34 cellular contexts compared by ENCODE assay signal in the genomic region with DNA sequence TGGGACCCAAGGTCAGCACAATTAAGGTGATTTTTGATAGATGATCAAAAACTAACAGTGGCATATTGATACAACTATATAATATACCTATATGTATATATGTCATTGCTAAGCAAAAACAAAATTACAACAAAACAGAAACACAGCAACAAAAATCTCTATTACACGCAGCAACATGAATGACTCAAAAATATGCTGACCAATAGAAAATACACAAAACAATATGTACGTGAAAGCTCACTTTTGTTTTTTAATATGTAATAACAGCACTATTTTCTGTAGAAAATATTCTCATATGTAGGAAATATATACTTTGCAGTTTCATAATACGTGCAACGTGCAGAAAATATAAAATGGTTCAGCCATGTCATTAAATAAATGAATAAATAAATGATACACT.
"Had no signal": no experiment of that assay in that cellular context is flagged by ENCODE, and none has a peak within 500 bp of the region (broad histone marks: within the 10 kb centered on the region; RNA-seq: fewer than 3 reads in every experiment).

No MANE protein-coding gene starts in this region.

- H3K4me1 ChIP-seq: adrenal gland, body of pancreas, breast epithelium had no signal

- H3K36me3 ChIP-seq: adrenal gland, brain microvascular endothelial cell, breast epithelium had no signal

- H3K27ac ChIP-seq: adrenal gland, body of pancreas, brain microvascular endothelial cell, breast epithelium, VCaP had no signal

- H3K9me3 ChIP-seq: adrenal gland, body of pancreas, breast epithelium had no signal

- FAIRE-seq: astrocyte, TTC549 had no signal

- ATAC-seq: activated CD8-positive, alpha-beta T cell treated with anti-CD3 and anti-CD28 coated beads for 36 hours; activated naive CD4-positive, alpha-beta T cell treated with anti-CD3 and anti-CD28 coated beads, Interleukin-2, amount 50 U/mL, for 72 hours; activated T-cell treated with anti-CD3 and anti-CD28 coated beads, Interleukin-2, amount 50 U/mL, for 4 hours; activated T-cell treated with anti-CD3 and anti-CD28 coated beads, Interleukin-2, amount 50 U/mL, for 72 hours; activated T-helper 17 cell treated with anti-CD3 and anti-CD28 coated beads, Interleukin-2, amount 50 U/mL, for 72 hours; body of pancreas had no signal

- H3K27me3 ChIP-seq: adrenal gland, body of pancreas, brain microvascular endothelial cell, breast epithelium had no signal

- H3K4me3 ChIP-seq: adrenal gland, body of pancreas, breast epithelium had no signal

- DNase-seq: activated B cell treated with CpG ODN at 0.5 μM for 24 hours; activated CD4-positive, alpha-beta memory T cell treated with anti-CD3 and anti-CD28 coated beads for 36 hours; activated CD4-positive, alpha-beta T cell treated with anti-CD3 and anti-CD28 coated beads for 4 hours; activated CD4-positive, alpha-beta T cell treated with anti-CD3 and anti-CD28 coated beads, Interleukin-2, amount 10 ng/mL, durations not matched to agents 24 days and 14 days; activated CD4-positive, alpha-beta T cell treated with anti-CD3 and anti-CD28 coated beads, Interleukin-2, amount 50 U/mL, for 1 hour; activated CD4-positive, alpha-beta T cell treated with anti-CD3 and anti-CD28 coated beads, Interleukin-2, amount 50 U/mL, for 4 hours; activated CD4-positive, CD25-positive, alpha-beta regulatory T cell treated with anti-CD3 and anti-CD28 coated beads, Interleukin-2, amount 50 U/mL, for 72 hours; activated CD8-positive, alpha-beta memory T cell treated with anti-CD3 and anti-CD28 coated beads, Interleukin-2, amount 50 U/mL, for 4 hours; activated CD8-positive, alpha-beta T cell treated with anti-CD3 and anti-CD28 coated beads for 36 hours; activated effector memory CD4-positive, alpha-beta T cell treated with anti-CD3 and anti-CD28 coated beads, Interleukin-2, amount 50 U/mL, for 16 hours; activated gamma-delta T cell treated with Interleukin-2 at 50 U/mL for 16 hours; activated naive CD4-positive, alpha-beta T cell; activated naive CD4-positive, alpha-beta T cell treated with anti-CD3 and anti-CD28 coated beads for 36 hours; activated naive CD4-positive, alpha-beta T cell treated with anti-CD3 and anti-CD28 coated beads, Interleukin-2, amount 50 U/mL, for 16 hours; activated naive CD8-positive, alpha-beta T cell treated with anti-CD3 and anti-CD28 coated beads for 36 hours; activated T-cell treated with anti-CD3 and anti-CD28 coated beads for 4 hours; activated T-cell treated with anti-CD3 and anti-CD28 coated beads, Interleukin-2, amount 50 U/mL, for 1 hour; activated T-cell treated with anti-CD3 and anti-CD28 coated beads, Interleukin-2, amount 50 U/mL, for 4 hours; activated T-cell treated with anti-CD3 and anti-CD28 coated beads, Interleukin-2, amount 50 U/mL, for 72 hours; adrenal gland; amniotic stem cell; aorta; body of pancreas; brain microvascular endothelial cell; central memory CD4-positive, alpha-beta T cell; T-helper 1 cell; T-helper 2 cell; T-helper 9 cell had no signal
